ENCODE assay signal across 7 cellular contexts in genomic region chr22:38218661-38219331, GRCh38. TPM values are rescaled to one million over a fixed set of nuclear protein-coding genes. Genes with fewer than 3 reads are reported as not detected.
DNase-seq lines count a peak whose midpoint lies in the region; ATAC-seq and TF ChIP-seq lines count a peak whose summit lies in the region.

No MANE protein-coding gene starts in this region.

- H3K9me3 ChIP-seq in parathyroid adenoma (ENCODE audit: control insufficient read depth, low read length): no peaks in the 10 kb centered on the region

- peak; percentile 68 for ATAC-seq in foreskin keratinocyte

- no peak for TF ChIP-seq CTCF in foreskin keratinocyte (conservative IDR thresholded peaks at IDR 0.05)
- no peak for TF ChIP-seq CTCF in parathyroid adenoma (IDR thresholded peaks at IDR 0.05)

- H2AFZ ChIP-seq in parathyroid adenoma: no peak overlapping the region

- H3K36me3 ChIP-seq in parathyroid adenoma (ENCODE audit: control insufficient read depth, insufficient read depth, low read length): no peaks in the 10 kb centered on the region

- peaks cover 23% of the 10 kb centered on the region for H3K4me1 ChIP-seq in foreskin keratinocyte
- no peaks in the 10 kb centered on the region for H3K4me1 ChIP-seq in parathyroid adenoma

- H3K27ac ChIP-seq in foreskin keratinocyte (peak overlapping the region; percentile 97), parathyroid adenoma (peak overlapping the region; percentile 24)

- H3K4me3 ChIP-seq in parathyroid adenoma (ENCODE audit: low read depth, low read length): no peak overlapping the region

- H3K79me2 ChIP-seq in parathyroid adenoma: no peaks in the 10 kb centered on the region

- no peaks in the 10 kb centered on the region for H3K27me3 ChIP-seq in foreskin keratinocyte
- no peaks in the 10 kb centered on the region for H3K27me3 ChIP-seq in parathyroid adenoma (ENCODE audit: control insufficient read depth, insufficient read depth, low read length)

- H3K9ac ChIP-seq in parathyroid adenoma: no peak overlapping the region

- DNase-seq in HK-2 (ENCODE audit: unreplicated experiment) (peak; percentile 92), foreskin keratinocyte (peak; percentile 82 to 91), SKM-1 (lab: John Stamatoyannopoulos, UW; ENCODE audit: unreplicated experiment) (no peak), NOMO-1 treated with dmso at 0.1 percent for 144 hours (lab: John Stamatoyannopoulos, UW; ENCODE audit: unreplicated experiment) (no peak), cerebellar nuclear complex (lab: John Stamatoyannopoulos, UW) (no peak)
- DNase-seq in activated T-cell treated with anti-CD3 and anti-CD28 coated beads, Interleukin-2, amount 50 U/mL, for 1 hour: peak; percentile 44

- peak overlapping the region; percentile 31 for H3K4me2 ChIP-seq in parathyroid adenoma (ENCODE audit: low read length)

RNA-seq across cellular contexts. Expression of gene MAFF, which starts 17.0 kb away (rescaled TPM):
- 21.1 and 23.8 TPM in 2 replicates for total RNA-seq in foreskin keratinocyte
- polyA plus RNA-seq in foreskin keratinocyte: 18.7 and 20.0 TPM in 2 replicates

RNA-seq across cellular contexts. Expression of gene PLA2G6, which starts 37.2 kb away (rescaled TPM):
- total RNA-seq in foreskin keratinocyte: 3.4 and 4.6 TPM in 2 replicates
- polyA plus RNA-seq in foreskin keratinocyte: 2.4 and 2.5 TPM in 2 replicates

RNA-seq across cellular contexts. Expression of gene TMEM184B, which starts 54.0 kb away (rescaled TPM):
- 54.0 and 55.7 TPM in 2 replicates for total RNA-seq in foreskin keratinocyte
- polyA plus RNA-seq in foreskin keratinocyte: 37.1 and 43.9 TPM in 2 replicates

Comparison
In these comparisons a context has a peak if more than half of its experiments do, and no peak if none do; other contexts are left out.
1. DNase-seq: peak in HK-2 (single experiment), activated T-cell treated with anti-CD3 and anti-CD28 coated beads, Interleukin-2, amount 50 U/mL, for 1 hour (single experiment) and foreskin keratinocyte (2 of 2); none in SKM-1 (single experiment), NOMO-1 treated with dmso at 0.1 percent for 144 hours (single experiment) and cerebellar nuclear complex (0 of 2).